18 cellular contexts compared by ENCODE assay signal in the genomic region with DNA sequence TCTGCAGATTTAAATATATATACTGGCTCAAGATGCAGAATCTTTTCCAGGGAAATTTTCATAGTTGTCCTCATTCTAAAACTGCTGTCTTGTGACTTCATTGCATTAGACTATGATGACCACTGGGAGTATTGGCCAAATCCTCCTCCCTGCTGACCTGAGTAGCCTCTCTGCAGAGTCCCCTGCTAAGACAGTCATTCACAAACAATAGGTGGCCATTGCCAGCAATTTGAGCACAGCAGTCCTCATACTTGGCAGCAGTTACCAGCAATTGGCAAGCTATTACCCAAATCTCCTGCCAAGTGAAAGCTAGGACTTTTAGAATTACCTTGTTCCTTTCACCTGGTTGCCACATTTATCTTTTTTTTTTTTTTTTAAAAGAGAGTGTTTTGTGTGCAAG.
A peak's percentile ranks its signal among the peaks of the same experiment; 100 is the strongest.
DNase-seq lines count a peak whose midpoint lies in the region; ATAC-seq lines count a peak whose summit lies in the region.
"Had no signal": no experiment of that assay in that cellular context is flagged by ENCODE, and none has a peak within 500 bp of the region (broad histone marks: within the 10 kb centered on the region; RNA-seq: fewer than 3 reads in every experiment).

No MANE protein-coding gene starts in this region.

- DNase-seq in NCI-H2081 (lab: John Stamatoyannopoulos, UW) (peak; percentile 70 to 94), cerebellum (ENCODE audit: low spot score) (peak; percentile 28), neuronal stem cell (ENCODE audit: low spot score) (peak; percentile 5), putamen (ENCODE audit: low spot score) (no peak), T1000 (lab: John Stamatoyannopoulos, UW) (no peak)
- DNase-seq: activated CD8-positive, alpha-beta T cell treated with anti-CD3 and anti-CD28 coated beads for 36 hours; central memory CD4-positive, alpha-beta T cell; DMS153; effector memory CD4-positive, alpha-beta T cell; mammary epithelial cell; NCI-H2171; PC-3; sigmoid colon; SK-N-SH; stimulated activated CD4-positive, alpha-beta T cell treated with anti-CD3 and anti-CD28 coated beads, Interleukin-2, amount 100 ng/mL, for 24 hours had no signal

- H3K18ac ChIP-seq in neuronal stem cell (ENCODE audit: low read length): no peak overlapping the region

- H3K9me3 ChIP-seq in HUES64 (ENCODE audit: insufficient read depth, low read depth, low read length) (no peaks in the 10 kb centered on the region), neuronal stem cell (replicated peaks in 1 of 2; ENCODE audit: control insufficient read depth in 2 of 2, insufficient read depth in 1 of 2, low read depth in 1 of 2, low read length in 2 of 2) (no peaks in the 10 kb centered on the region)
- H3K9me3 ChIP-seq: BLaER1, sigmoid colon, SK-N-SH had no signal

- no peak overlapping the region for H4K91ac ChIP-seq in neuronal stem cell (ENCODE audit: low read depth, low read length, poor library complexity)

- H3K27ac ChIP-seq in HUES64 (ENCODE audit: low read depth, low read length): no peak overlapping the region; the same call in 1 of the 2 replicates
- no peak overlapping the region for H3K27ac ChIP-seq in neuronal stem cell (replicated peaks; ENCODE audit: low read length)
- H3K27ac ChIP-seq: BLaER1, sigmoid colon had no signal

- H3K14ac ChIP-seq in neuronal stem cell (ENCODE audit: low read length): no peak overlapping the region

- H3K36me3 ChIP-seq in HUES64 (ENCODE audit: insufficient read depth, low read length): no peaks in the 10 kb centered on the region
- peaks cover 0 to 5% of the 10 kb centered on the region in 2 donors for H3K36me3 ChIP-seq in neuronal stem cell (replicated peaks in 1 of 2; ENCODE audit: control insufficient read depth in 2 of 2, insufficient read depth in 2 of 2, low read length in 2 of 2)
- H3K36me3 ChIP-seq: BLaER1, sigmoid colon had no signal

- no peak overlapping the region for H2BK15ac ChIP-seq in neuronal stem cell (ENCODE audit: low read length)

- H3K4ac ChIP-seq in neuronal stem cell (ENCODE audit: low read length): no peak overlapping the region

- H3K4me3 ChIP-seq in HUES64 (ENCODE audit: low read length): 0 out of 2 replicates have a peak overlapping the region, but pooled peaks have one; percentile 6
- no peak overlapping the region for H3K4me3 ChIP-seq in neuronal stem cell (ENCODE audit: low read length in 2 of 2)
- H3K4me3 ChIP-seq: BLaER1, sigmoid colon had no signal

- no peak overlapping the region for H2BK120ac ChIP-seq in neuronal stem cell (ENCODE audit: low read depth, low read length)

- no peak overlapping the region for H2AK5ac ChIP-seq in neuronal stem cell (ENCODE audit: low read depth, low read length)

- peaks cover 68% of the 10 kb centered on the region for H3K4me1 ChIP-seq in HUES64 (ENCODE audit: insufficient read depth, low read length)
- peaks cover 2 to 13% of the 10 kb centered on the region in 2 donors for H3K4me1 ChIP-seq in neuronal stem cell (ENCODE audit: control insufficient read depth in 2 of 2, insufficient read depth in 1 of 2, low read depth in 1 of 2, low read length in 2 of 2)
- H3K4me1 ChIP-seq: BLaER1, sigmoid colon had no signal

- H3K23ac ChIP-seq in neuronal stem cell (ENCODE audit: low read depth, low read length, poor library complexity): no peak overlapping the region

- no peaks in the 10 kb centered on the region for H3K27me3 ChIP-seq in HUES64 (ENCODE audit: insufficient read depth, low read length)
- no peaks in the 10 kb centered on the region for H3K27me3 ChIP-seq in neuronal stem cell (ENCODE audit: control insufficient read depth in 3 of 3, insufficient read depth in 3 of 3, low read depth in 1 of 3, low read length in 3 of 3)
- H3K27me3 ChIP-seq: BLaER1, sigmoid colon had no signal

- no peak overlapping the region for H2BK5ac ChIP-seq in neuronal stem cell (ENCODE audit: low read length)

- H3K4me2 ChIP-seq in neuronal stem cell (ENCODE audit: insufficient read depth, low read length, poor library complexity, severe bottlenecking): no peak overlapping the region
- H3K4me2 ChIP-seq: BLaER1, SK-N-SH had no signal

- no peak overlapping the region for H4K8ac ChIP-seq in neuronal stem cell (ENCODE audit: low read depth, low read length)

- no peak overlapping the region for H2AFZ ChIP-seq in neuronal stem cell (ENCODE audit: low read length)

- H3K79me1 ChIP-seq in neuronal stem cell (ENCODE audit: low read depth, low read length): no peaks in the 10 kb centered on the region

- no peak for ATAC-seq in HG03457 (IDR thresholded peaks at IDR 0.05; ENCODE audit: unreplicated experiment)
- ATAC-seq: activated CD8-positive, alpha-beta T cell treated with anti-CD3 and anti-CD28 coated beads for 36 hours; PC-3 had no signal

- H3K9ac ChIP-seq in HUES64 (ENCODE audit: low read depth, low read length) (no peak overlapping the region), neuronal stem cell (ENCODE audit: low read depth, low read length, poor library complexity) (no peak overlapping the region)
- H3K9ac ChIP-seq: BLaER1, SK-N-SH had no signal

- no peak overlapping the region for H2BK12ac ChIP-seq in neuronal stem cell (ENCODE audit: low read length)

Comparison
In these comparisons a context has a peak if more than half of its experiments do, and no peak if none do; other contexts are left out.
1. DNase-seq: peak in NCI-H2081 (2 of 2), cerebellum (single experiment) and neuronal stem cell (single experiment); none in putamen (single experiment) and T1000 (single experiment).